In genomic region chrX:81202413-81202794, GRCh38 we compare ENCODE assay signal across 1 cellular context.
TF ChIP-seq lines count a peak whose summit lies in the region.

No MANE protein-coding gene starts in this region.

TF ChIP-seq in K562, 482 proteins besides CTCF, POLR2A, EP300 and RAD21 (continued from another document):
- TF ChIP-seq DEAF1 (CRISPR knock-in tag; IDR thresholded peaks at IDR 0.05) (no peak), EP400 (IDR thresholded peaks at IDR 0.05) (no peak), ATF4 (CRISPR knock-in tag; IDR thresholded peaks at IDR 0.05) (no peak), NCOA6 (IDR thresholded peaks at IDR 0.05) (no peak), BCOR (IDR thresholded peaks at IDR 0.05) (no peak), MCM2 (IDR thresholded peaks at IDR 0.05; ENCODE audit: low read depth) (no peak), ZNF75A (CRISPR knock-in tag; IDR thresholded peaks at IDR 0.05) (no peak), SMAD4 (CRISPR knock-in tag; conservative IDR thresholded peaks at IDR 0.05) (no peak), CBFA2T3 (IDR thresholded peaks at IDR 0.05) (no peak), MAFF (IDR thresholded peaks at IDR 0.05; ENCODE audit: low read length) (no peak), TRIM28 (IDR thresholded peaks at IDR 0.05) (no peak), BACH1 (tag; IDR thresholded peaks at IDR 0.05) (no peak), GTF2F1 (IDR thresholded peaks at IDR 0.05; ENCODE audit: low read depth, low read length) (no peak)
